26 cellular contexts compared by ENCODE assay signal in genomic region chr3:124965413-124965812, GRCh38. TPM values are rescaled to one million over a fixed set of nuclear protein-coding genes. Genes with fewer than 3 reads are reported as not detected.
DNase-seq lines count a peak whose midpoint lies in the region; ATAC-seq lines count a peak whose summit lies in the region.
"Had no signal": no experiment of that assay in that cellular context is flagged by ENCODE, and none has a peak within 500 bp of the region (broad histone marks: within the 10 kb centered on the region; RNA-seq: fewer than 3 reads in every experiment).

No MANE protein-coding gene starts in this region.

- DNase-seq in NCI-H1417 (lab: John Stamatoyannopoulos, UW): peak; percentile 33 to 85 (median 48)
- DNase-seq in NCI-H1417 treated with DMSO at 0.1 percent for 48 hours (lab: John Stamatoyannopoulos, UW): no peak
- peak; percentile 80 for DNase-seq in NCI-H146 (lab: John Stamatoyannopoulos, UW)
- peak; percentile 4 for DNase-seq in RPMI7951 (ENCODE audit: low read depth)
- peak; percentile 32 for DNase-seq in kidney tubule cell (ENCODE audit: low spot score)
- DNase-seq in retina: no peak
- no peak for DNase-seq in islet precursor cell
- DNase-seq: activated CD4-positive, alpha-beta T cell treated with anti-CD3 and anti-CD28 coated beads for 36 hours; activated naive CD4-positive, alpha-beta T cell treated with anti-CD3 and anti-CD28 coated beads, Interleukin-2, amount 10 ng/mL, durations not matched to agents 7 days and 5 days; activated T-cell treated with anti-CD3 and anti-CD28 coated beads, Interleukin-2, amount 50 U/mL, for 72 hours; central memory CD4-positive, alpha-beta T cell; foreskin keratinocyte; H9; immature natural killer cell; left ventricle myocardium superior; NCI-H2171; nephron progenitor cell; NK-92 treated with Interleukin-12 subunit alpha and Interleukin-12 subunit beta, amount 100 ng/mL, for 24 hours; Peyer's patch; stimulated activated CD4-positive, alpha-beta T cell treated with anti-CD3 and anti-CD28 coated beads, Interleukin-15, amount 100 ng/mL, for 24 hours; stimulated activated CD8-positive, alpha-beta memory T cell treated with anti-CD3 and anti-CD28 coated beads, Interleukin-4, amount 100 ng/mL, for 48 hours had no signal

- ATAC-seq in GM19324 (IDR thresholded peaks at IDR 0.05; ENCODE audit: low FRiP score, unreplicated experiment): no peak
- ATAC-seq: activated T-cell treated with anti-CD3 and anti-CD28 coated beads, Interleukin-2, amount 50 U/mL, for 72 hours; foreskin keratinocyte; sciatic nerve had no signal

RNA-seq across cellular contexts. Expression of gene MUC13, which starts 30.9 kb away (rescaled TPM):
- total RNA-seq in RPMI7951 (2014; rRNA removed; shearing (Covaris generic)): not detected in 2 replicates
- total RNA-seq: A172; activated CD4-positive, alpha-beta T cell treated with anti-CD3 and anti-CD28 coated beads for 36 hours; activated T-cell treated with anti-CD3 and anti-CD28 coated beads, Interleukin-2, amount 50 U/mL, for 72 hours; B cell; foreskin keratinocyte; H9; left ventricle myocardium superior; sciatic nerve; ureter had no signal

Comparison
In these comparisons a context has a peak if more than half of its experiments do, and no peak if none do; other contexts are left out.
1. DNase-seq: peak in NCI-H1417 (3 of 3), NCI-H146 (single experiment), RPMI7951 (single experiment) and kidney tubule cell (single experiment); none in NCI-H1417 treated with DMSO at 0.1 percent for 48 hours (single experiment), retina (single experiment) and islet precursor cell (single experiment).